In genomic region chr22:19244600-19245352, GRCh38 we compare ENCODE assay signal across 17 cellular contexts.
"Had no signal": no experiment of that assay in that cellular context is flagged by ENCODE, and none has a peak within 500 bp of the region (broad histone marks: within the 10 kb centered on the region; RNA-seq: fewer than 3 reads in every experiment).

No MANE protein-coding gene starts in this region.

- DNase-seq: activated CD4-positive, alpha-beta T cell treated with anti-CD3 and anti-CD28 coated beads for 36 hours; activated CD8-positive, alpha-beta memory T cell treated with anti-CD3 and anti-CD28 coated beads, Interleukin-2, amount 50 U/mL, for 48 hours; activated CD8-positive, alpha-beta T cell treated with anti-CD3 and anti-CD28 coated beads for 36 hours; activated effector memory CD4-positive, alpha-beta T cell treated with Interleukin-2 at 50 U/mL for 16 hours; activated naive CD4-positive, alpha-beta T cell treated with anti-CD3 and anti-CD28 coated beads, Interleukin-2, amount 50 U/mL, for 16 hours; activated T-cell treated with anti-CD3 and anti-CD28 coated beads, Interleukin-2, amount 50 U/mL, for 48 hours; effector CD4-positive, alpha-beta T cell; head of caudate nucleus; kidney; natural killer cell; stimulated activated CD4-positive, alpha-beta T cell treated with anti-CD3 and anti-CD28 coated beads, Interleukin-2, amount 100 ng/mL, for 24 hours; stimulated activated naive CD4-positive, alpha-beta T cell treated with Interleukin-2 at 50 U/mL for 16 hours; thyroid gland; uterus had no signal

- H3K27me3 Mint-ChIP-seq: activated CD4-positive, alpha-beta T cell treated with anti-CD3 and anti-CD28 coated beads for 36 hours; activated CD8-positive, alpha-beta T cell treated with anti-CD3 and anti-CD28 coated beads for 36 hours had no signal

- H3K27ac ChIP-seq: right atrium auricular region, thyroid gland, uterus had no signal

- H3K4me3 Mint-ChIP-seq: activated CD4-positive, alpha-beta T cell treated with anti-CD3 and anti-CD28 coated beads for 36 hours; activated CD8-positive, alpha-beta T cell treated with anti-CD3 and anti-CD28 coated beads for 36 hours; natural killer cell had no signal

- H3K4me1 ChIP-seq: right atrium auricular region, thyroid gland, uterus had no signal

- H3K36me3 ChIP-seq: thyroid gland, uterus had no signal

- H3K9me3 ChIP-seq: right atrium auricular region, thyroid gland, uterus had no signal

- ATAC-seq: activated CD4-positive, alpha-beta T cell treated with anti-CD3 and anti-CD28 coated beads for 36 hours; activated CD8-positive, alpha-beta T cell treated with anti-CD3 and anti-CD28 coated beads for 36 hours; left lobe of liver; natural killer cell had no signal

- H3K4me1 Mint-ChIP-seq: activated CD4-positive, alpha-beta T cell treated with anti-CD3 and anti-CD28 coated beads for 36 hours; natural killer cell had no signal

- H3K27ac Mint-ChIP-seq: activated CD4-positive, alpha-beta T cell treated with anti-CD3 and anti-CD28 coated beads for 36 hours; activated CD8-positive, alpha-beta T cell treated with anti-CD3 and anti-CD28 coated beads for 36 hours; natural killer cell had no signal

- H3K27me3 ChIP-seq: right atrium auricular region, thyroid gland, uterus had no signal

- H3K4me3 ChIP-seq: lung, right atrium auricular region, thyroid gland, uterus had no signal

- H3K36me3 Mint-ChIP-seq: natural killer cell had no signal

- H3K9me3 Mint-ChIP-seq: activated CD8-positive, alpha-beta T cell treated with anti-CD3 and anti-CD28 coated beads for 36 hours; natural killer cell had no signal
